In the genomic region with DNA sequence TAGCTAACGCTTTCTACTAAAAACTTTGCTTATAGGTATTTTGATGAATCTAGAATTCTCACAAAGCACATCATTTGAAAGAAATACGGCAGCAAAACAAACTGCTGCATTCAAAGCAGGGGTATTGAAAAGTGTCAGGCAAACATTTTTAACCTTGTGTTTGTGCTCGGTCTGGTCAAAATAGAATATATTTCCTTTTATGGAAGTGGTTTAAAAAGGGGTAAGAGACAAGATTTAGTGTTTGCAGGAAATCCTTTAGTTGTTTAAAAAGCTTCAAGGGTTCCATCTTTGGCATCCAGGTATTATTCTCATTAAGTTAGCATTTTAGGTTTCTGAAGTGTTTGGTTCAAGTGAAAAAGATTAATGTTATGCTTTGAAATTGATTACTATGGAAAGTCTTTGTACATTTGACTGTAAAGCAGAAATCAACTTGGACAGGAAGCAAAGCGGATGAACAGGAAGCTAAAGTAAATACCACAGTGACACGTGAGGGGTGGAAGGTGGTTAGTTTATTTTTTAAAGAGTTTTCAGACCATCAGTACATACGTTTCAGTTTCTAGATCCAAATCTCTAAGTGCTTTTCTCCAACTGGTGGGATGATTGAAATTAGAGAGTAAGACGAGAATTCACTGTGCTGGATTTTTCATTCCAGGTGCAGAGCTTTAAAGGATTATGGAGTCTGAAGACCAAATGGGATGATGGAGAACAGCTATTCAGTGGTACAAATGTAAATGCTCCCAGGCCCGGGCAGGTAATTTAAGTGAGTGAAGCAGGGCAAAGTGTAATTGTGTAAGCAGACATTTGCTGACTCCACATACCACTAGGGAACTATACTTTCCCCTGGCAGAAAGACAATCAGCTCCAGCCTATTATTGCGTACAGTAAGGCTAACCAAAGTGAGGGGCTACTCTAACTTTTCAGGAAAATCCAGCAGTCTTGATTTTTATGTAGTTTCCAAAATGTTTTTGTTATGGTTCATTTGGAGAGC, we compare ENCODE assay signal across 8 cellular contexts.
A peak's percentile ranks its signal among the peaks of the same experiment; 100 is the strongest.
DNase-seq lines count a peak whose midpoint lies in the region; ATAC-seq and TF ChIP-seq lines count a peak whose summit lies in the region.

No MANE protein-coding gene starts in this region.

- H2AFZ ChIP-seq in Loucy (ENCODE audit: low read length): peak overlapping the region; percentile 0; the same call in 1 of the 2 replicates

- H4K20me1 ChIP-seq in Loucy (ENCODE audit: insufficient read depth, low read length, poor library complexity, severe bottlenecking): no peaks in the 10 kb centered on the region

- peak overlapping the region; percentile 74 for H3K9ac ChIP-seq in Loucy (ENCODE audit: low read depth, low read length, poor library complexity, severe bottlenecking)

- H3K9me2 ChIP-seq in Loucy (replicated peaks; ENCODE audit: low read depth, low read length): no peaks in the 10 kb centered on the region

- intact Hi-C loops in left colon (cut with DNase I, micrococcal nuclease): no loop called here
- intact Hi-C loops in left ventricle myocardium inferior (cut with micrococcal nuclease): no loop called here

- H3K4me1 ChIP-seq in Loucy (ENCODE audit: insufficient read depth, low read length, poor library complexity, severe bottlenecking): peaks cover 51% of the 10 kb centered on the region
- H3K4me1 ChIP-seq in left ventricle myocardium inferior: peaks cover 26% of the 10 kb centered on the region

- H3K36me3 ChIP-seq in Loucy (ENCODE audit: insufficient read depth, low read length): no peaks in the 10 kb centered on the region
- H3K36me3 ChIP-seq in left ventricle myocardium inferior: no peaks in the 10 kb centered on the region

- TF ChIP-seq CTCF in Loucy (conservative IDR thresholded peaks at IDR 0.05; ENCODE audit: low read length): no peak
- no peak for TF ChIP-seq CTCF in left ventricle myocardium inferior (IDR thresholded peaks at IDR 0.05; ENCODE audit: borderline replicate concordance)

- peak; percentile 96 for ATAC-seq in GM18517 (IDR thresholded peaks at IDR 0.05; ENCODE audit: unreplicated experiment)
- ATAC-seq in GM21723 (IDR thresholded peaks at IDR 0.05; ENCODE audit: unreplicated experiment): peak; percentile 94
- ATAC-seq in left colon: peak; percentile 45

- peaks cover 19% of the 10 kb centered on the region for H3F3A ChIP-seq in Loucy (ENCODE audit: low read depth)

- H3K4me3 ChIP-seq in Loucy (ENCODE audit: low read length, poor library complexity, severe bottlenecking) (peak overlapping the region; percentile 64), left ventricle myocardium inferior (no peak overlapping the region)

- H3K27ac ChIP-seq in left ventricle myocardium inferior (replicated peaks): no peak overlapping the region

- H3K4me2 ChIP-seq in Loucy (ENCODE audit: low read depth, low read length, poor library complexity, severe bottlenecking): peak overlapping the region; percentile 68

- H3K9me3 ChIP-seq in Loucy (ENCODE audit: insufficient read depth, low read depth, low read length) (no peaks in the 10 kb centered on the region), left ventricle myocardium inferior (replicated peaks) (no peaks in the 10 kb centered on the region)

- DNase-seq in left colon (no peak), NCI-H128 (lab: John Stamatoyannopoulos, UW; ENCODE audit: unreplicated experiment) (no peak), OCI-M2 (lab: John Stamatoyannopoulos, UW; ENCODE audit: unreplicated experiment) (no peak), NCI-H1694 (lab: John Stamatoyannopoulos, UW) (no peak), left ventricle myocardium inferior (no peak)

- H3K27me3 ChIP-seq in Loucy (ENCODE audit: insufficient read depth, low read length, poor library complexity, severe bottlenecking) (no peaks in the 10 kb centered on the region), left ventricle myocardium inferior (ENCODE audit: low read depth) (no peaks in the 10 kb centered on the region)

- no peaks in the 10 kb centered on the region for H3K79me2 ChIP-seq in Loucy (ENCODE audit: insufficient read depth, low read length)

Comparison
In these comparisons a context has a peak if more than half of its experiments do, and no peak if none do; other contexts are left out.
1. ATAC-seq: peak in every context shown above with its lines; median percentile 96 in GM18517; 94 in GM21723; 45 in left colon.